ENCODE assay signal across 8 cellular contexts in genomic region chr21:14382835-14383595, GRCh38. TPM values are rescaled to one million over a fixed set of nuclear protein-coding genes. Genes with fewer than 3 reads are reported as not detected.
A peak's percentile ranks its signal among the peaks of the same experiment; 100 is the strongest.
DNase-seq lines count a peak whose midpoint lies in the region; ATAC-seq and TF ChIP-seq lines count a peak whose summit lies in the region.

A gene with protein sequence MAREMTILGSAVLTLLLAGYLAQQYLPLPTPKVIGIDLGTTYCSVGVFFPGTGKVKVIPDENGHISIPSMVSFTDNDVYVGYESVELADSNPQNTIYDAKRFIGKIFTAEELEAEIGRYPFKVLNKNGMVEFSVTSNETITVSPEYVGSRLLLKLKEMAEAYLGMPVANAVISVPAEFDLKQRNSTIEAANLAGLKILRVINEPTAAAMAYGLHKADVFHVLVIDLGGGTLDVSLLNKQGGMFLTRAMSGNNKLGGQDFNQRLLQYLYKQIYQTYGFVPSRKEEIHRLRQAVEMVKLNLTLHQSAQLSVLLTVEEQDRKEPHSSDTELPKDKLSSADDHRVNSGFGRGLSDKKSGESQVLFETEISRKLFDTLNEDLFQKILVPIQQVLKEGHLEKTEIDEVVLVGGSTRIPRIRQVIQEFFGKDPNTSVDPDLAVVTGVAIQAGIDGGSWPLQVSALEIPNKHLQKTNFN (minus strand): TSS chr21:14383146. CDS start chr21:14383119, 27 bp downstream.

- TF ChIP-seq POLR2A in ovary (IDR thresholded peaks at IDR 0.05), result peak; percentile 80
- peak in 1 of 2 donors; percentile 69 for TF ChIP-seq POLR2A in thyroid gland (IDR thresholded peaks at IDR 0.05)

- H3K27me3 Mint-ChIP-seq in activated naive CD8-positive, alpha-beta T cell treated with anti-CD3 and anti-CD28 coated beads, Interleukin-2, amount 50 U/mL, for 24 hours, result no peaks in the 10 kb centered on the region

- peaks cover 36% of the 10 kb centered on the region for H3K4me1 Mint-ChIP-seq in activated naive CD8-positive, alpha-beta T cell treated with anti-CD3 and anti-CD28 coated beads, Interleukin-2, amount 50 U/mL, for 24 hours

- H3K4me1 ChIP-seq in ovary (ENCODE audit: insufficient read depth), result peaks cover 2% of the 10 kb centered on the region
- peaks cover 3 to 5% of the 10 kb centered on the region in 2 donors for H3K4me1 ChIP-seq in thyroid gland

- DNase-seq in GM12864 (ENCODE audit: low read depth) (peak; percentile 99), NCI-H128 (lab: John Stamatoyannopoulos, UW; ENCODE audit: unreplicated experiment) (peak; percentile 99), SW480 (ENCODE audit: low spot score) (peak; percentile 100), Right ventricle myocardium inferior (ENCODE audit: missing footprints) (peak; percentile 100), ovary (peak; percentile 98 to 99 (median 99)), thyroid gland (peak; percentile 100)
- peak; percentile 96 for DNase-seq in activated naive CD8-positive, alpha-beta T cell treated with anti-CD3 and anti-CD28 coated beads, Interleukin-2, amount 50 U/mL, for 24 hours

- H3K4me3 Mint-ChIP-seq in activated naive CD8-positive, alpha-beta T cell treated with anti-CD3 and anti-CD28 coated beads, Interleukin-2, amount 50 U/mL, for 24 hours, result peak within 1 kb of the TSS; percentile 99

- peaks cover 28% of the 10 kb centered on the region for H3K36me3 Mint-ChIP-seq in activated naive CD8-positive, alpha-beta T cell treated with anti-CD3 and anti-CD28 coated beads, Interleukin-2, amount 50 U/mL, for 24 hours (ENCODE audit: low read depth)

- peak within 1 kb of the TSS; percentile 99 for H3K27ac Mint-ChIP-seq in activated naive CD8-positive, alpha-beta T cell treated with anti-CD3 and anti-CD28 coated beads, Interleukin-2, amount 50 U/mL, for 24 hours

- H3K27me3 ChIP-seq in ovary (no peaks in the 10 kb centered on the region), thyroid gland (no peaks in the 10 kb centered on the region)

- intact Hi-C loops in Right ventricle myocardium inferior (cut with DNase I), result loop anchor here (10.0 kb wide), 1 partner anchor 682 kb away; the partner anchor contains the start of gene NRIP1
- intact Hi-C loops in ovary (cut with DNase I), result no loop called here
- intact Hi-C loops in thyroid gland (cut with DNase I), result no loop called here

- peak within 1 kb of the TSS; percentile 93 for H3K4me3 ChIP-seq in GM12864 (ENCODE audit: low read depth, low read length)
- H3K4me3 ChIP-seq in ovary, result peak within 1 kb of the TSS; percentile 88
- peak within 1 kb of the TSS; percentile 21 to 85 (median 79) for H3K4me3 ChIP-seq in thyroid gland (replicated peaks in 1 of 3)

- TF ChIP-seq EP300 in ovary (IDR thresholded peaks at IDR 0.05), result no peak

- peak; percentile 97 for ATAC-seq in HG02678 (IDR thresholded peaks at IDR 0.05; ENCODE audit: unreplicated experiment)
- ATAC-seq in activated naive CD8-positive, alpha-beta T cell treated with anti-CD3 and anti-CD28 coated beads, Interleukin-2, amount 50 U/mL, for 24 hours, result peak; percentile 98
- peak; percentile 100 for ATAC-seq in Right ventricle myocardium inferior

- no peaks in the 10 kb centered on the region for H3K36me3 ChIP-seq in ovary
- peaks cover 3 to 6% of the 10 kb centered on the region in 2 donors for H3K36me3 ChIP-seq in thyroid gland

- TF ChIP-seq CTCF in GM12864 (IDR thresholded peaks at IDR 0.05; ENCODE audit: low read depth, low read length, missing control alignments) (no peak), ovary (IDR thresholded peaks at IDR 0.05) (no peak), thyroid gland (IDR thresholded peaks at IDR 0.05) (peak in 1 of 6 experiments; percentile 11)

- H3K27ac ChIP-seq in ovary (peak within 1 kb of the TSS; percentile 54 to 80), thyroid gland (peak within 1 kb of the TSS; percentile 75 to 86 (median 83))

- H3K9me3 Mint-ChIP-seq in activated naive CD8-positive, alpha-beta T cell treated with anti-CD3 and anti-CD28 coated beads, Interleukin-2, amount 50 U/mL, for 24 hours, result no peaks in the 10 kb centered on the region

- no peaks in the 10 kb centered on the region for H3K9me3 ChIP-seq in ovary
- H3K9me3 ChIP-seq in thyroid gland, result no peaks in the 10 kb centered on the region

- 0 to 1% (median 0%) methylated on average over 46 of the region's 46 CpGs for WGBS in ovary, 3 donors
- WGBS in thyroid gland, 2 donors, result 0 to 1% methylated on average over 27 to 40 of the region's 46 CpGs

RNA-seq across cellular contexts. Expression of the gene that starts here (rescaled TPM):
- total RNA-seq in Right ventricle myocardium inferior (12.7 TPM), ovary (10 to 100 TPM; 17.3 to 39.1 (median 27.7) TPM), thyroid gland (10 to 100 TPM; 19.6 to 26.9 (median 21.5) TPM)
- 10 to 100 TPM; 12.9 to 14.3 TPM for polyA plus RNA-seq in ovary

Comparison
In these comparisons a context has a peak if more than half of its experiments do, and no peak if none do; other contexts are left out.
1. Peak in every context shown above with its lines: DNase-seq, ATAC-seq, H3K4me3 ChIP-seq and H3K27ac ChIP-seq.